7 cellular contexts compared by ENCODE assay signal in genomic region chr12:8687846-8688601, GRCh38. TPM values are rescaled to one million over a fixed set of nuclear protein-coding genes. Genes with fewer than 3 reads are reported as not detected.
DNase-seq lines count a peak whose midpoint lies in the region; ATAC-seq and TF ChIP-seq lines count a peak whose summit lies in the region.

No MANE protein-coding gene starts in this region.

- H3K27ac ChIP-seq in lower lobe of right lung: peak overlapping the region; percentile 51

- H3K4me1 ChIP-seq in HAP-1 (peaks cover 18% of the 10 kb centered on the region), lower lobe of right lung (peaks cover 30% of the 10 kb centered on the region)

- H3K9me3 ChIP-seq in HAP-1: no peaks in the 10 kb centered on the region
- H3K9me3 ChIP-seq in lower lobe of right lung: no peaks in the 10 kb centered on the region

- in situ Hi-C loops in HAP-1 (cut with MboI; ENCODE audit: low sequenced_read_pairs): no loop called here

- H3K36me3 ChIP-seq in HAP-1 (replicated peaks) (no peaks in the 10 kb centered on the region), lower lobe of right lung (no peaks in the 10 kb centered on the region)

- ATAC-seq in lower lobe of right lung (peak; percentile 82 to 90), HG02623 (IDR thresholded peaks at IDR 0.05; ENCODE audit: unreplicated experiment) (no peak)

- intact Hi-C loops in lower lobe of right lung (cut with DNase I): no loop called here

- TF ChIP-seq CTCF in lower lobe of right lung (IDR thresholded peaks at IDR 0.05): no peak

- H3K27me3 ChIP-seq in HAP-1 (ENCODE audit: low read depth) (no peaks in the 10 kb centered on the region), lower lobe of right lung (ENCODE audit: low read depth) (no peaks in the 10 kb centered on the region)

- H3K4me3 ChIP-seq in HAP-1 (no peak overlapping the region), lower lobe of right lung (no peak overlapping the region)

- peak; percentile 71 to 76 for DNase-seq in HAP-1 (ENCODE audit: low spot score in 2 of 2)
- peak; percentile 43 for DNase-seq in NCI-H460 (ENCODE audit: extremely low read depth, low read depth)
- peak; percentile 90 for DNase-seq in cerebellar cortex (ENCODE audit: low spot score)
- no peak for DNase-seq in lower lobe of right lung
- no peak for DNase-seq in CD1c-positive myeloid dendritic cell (ENCODE audit: extremely low spot score)
- no peak for DNase-seq in T-helper 9 cell

RNA-seq across cellular contexts. Expression of gene RIMKLB, which starts 9.8 kb away (rescaled TPM):
- 13.7 and 15.1 TPM in 2 replicates for total RNA-seq in NCI-H460 (2014; rRNA removed; shearing (Covaris generic))
- 87.8 and 95.4 TPM in 2 replicates for polyA plus RNA-seq in NCI-H460 (2014; cell fraction: nucleus; rRNA removed)
- total RNA-seq in lower lobe of right lung: 30.5 TPM

RNA-seq across cellular contexts. Expression of gene MFAP5, which starts 25.4 kb away (rescaled TPM):
- not detected in 2 replicates for total RNA-seq in NCI-H460 (2014; rRNA removed; shearing (Covaris generic))
- not detected in 2 replicates for polyA plus RNA-seq in NCI-H460 (2014; cell fraction: nucleus; rRNA removed)
- total RNA-seq in lower lobe of right lung: 50.2 TPM

Comparison
In these comparisons a context has a peak if more than half of its experiments do, and no peak if none do; other contexts are left out.
1. DNase-seq: peak in HAP-1 (2 of 2), NCI-H460 (single experiment) and cerebellar cortex (single experiment); none in lower lobe of right lung (single experiment), CD1c-positive myeloid dendritic cell (single experiment) and T-helper 9 cell (single experiment).
2. RNA of gene MFAP5, which starts 25.4 kb away (total RNA-seq): 50.2 TPM in lower lobe of right lung (single experiment); not detected in NCI-H460; every median in the first group is over 10 times any median in the second.